ENCODE assay signal across 8 cellular contexts in genomic region chr3:32817195-32817560, GRCh38. TPM values are rescaled to one million over a fixed set of nuclear protein-coding genes. Genes with fewer than 3 reads are reported as not detected.
A peak's percentile ranks its signal among the peaks of the same experiment; 100 is the strongest.
DNase-seq lines count a peak whose midpoint lies in the region; ATAC-seq and TF ChIP-seq lines count a peak whose summit lies in the region.

No MANE protein-coding gene starts in this region.

- H2AFZ ChIP-seq in osteoblast (ENCODE audit: low read length): no peak overlapping the region

- intact Hi-C loops in Calu3 (cut with micrococcal nuclease; ENCODE audit: unreplicated experiment): no loop called here

- no peaks in the 10 kb centered on the region for H3K4me1 Mint-ChIP-seq in Calu3 (ENCODE audit: low read depth, unreplicated experiment)
- H3K4me1 Mint-ChIP-seq in endothelial cell (ENCODE audit: unreplicated experiment): peaks cover 52% of the 10 kb centered on the region

- H3K36me3 Mint-ChIP-seq in Calu3 (ENCODE audit: insufficient read depth, unreplicated experiment) (no peaks in the 10 kb centered on the region), endothelial cell (ENCODE audit: low read depth, unreplicated experiment) (peaks cover 21% of the 10 kb centered on the region)

- H3K27ac Mint-ChIP-seq in Calu3 (ENCODE audit: unreplicated experiment): no peak overlapping the region
- H3K27ac Mint-ChIP-seq in endothelial cell (ENCODE audit: unreplicated experiment): peak overlapping the region; percentile 45

- H3K9me3 Mint-ChIP-seq in Calu3 (ENCODE audit: low read depth, unreplicated experiment) (no peaks in the 10 kb centered on the region), endothelial cell (ENCODE audit: unreplicated experiment) (no peaks in the 10 kb centered on the region)

- TF ChIP-seq CTCF in Calu3 (IDR thresholded peaks at IDR 0.05; ENCODE audit: unreplicated experiment): no peak
- TF ChIP-seq CTCF in endothelial cell (IDR thresholded peaks at IDR 0.05; ENCODE audit: unreplicated experiment): no peak
- no peak for TF ChIP-seq CTCF in osteoblast (IDR thresholded peaks at IDR 0.05; ENCODE audit: extremely low read depth, low read depth, low read length)

- peaks cover 82% of the 10 kb centered on the region for H3K27me3 Mint-ChIP-seq in Calu3 (ENCODE audit: unreplicated experiment)
- peaks cover 21% of the 10 kb centered on the region for H3K27me3 Mint-ChIP-seq in endothelial cell (ENCODE audit: unreplicated experiment)

- H3K4me1 ChIP-seq in osteoblast (ENCODE audit: insufficient read depth, low read length): no peaks in the 10 kb centered on the region

- no peaks in the 10 kb centered on the region for H4K20me1 ChIP-seq in osteoblast (ENCODE audit: insufficient read depth, low read length)

- no TSS peak for BruUV-seq in Calu3 (replicated peaks; lab: Mats Ljungman, UMichigan)

- no peaks in the 10 kb centered on the region for H3K79me2 ChIP-seq in osteoblast (ENCODE audit: insufficient read depth, low read length)

- no peak overlapping the region for H3K27ac ChIP-seq in osteoblast (ENCODE audit: low read depth, low read length)

- no peaks in the 10 kb centered on the region for H3K36me3 ChIP-seq in osteoblast (ENCODE audit: insufficient read depth, low read length)

- H3K4me2 ChIP-seq in osteoblast (ENCODE audit: insufficient read depth, low read length): peak overlapping the region; percentile 48

- no peak for ATAC-seq in HG03159 (IDR thresholded peaks at IDR 0.05; ENCODE audit: unreplicated experiment)
- no peak for ATAC-seq in GM18519 (IDR thresholded peaks at IDR 0.05; ENCODE audit: low FRiP score, unreplicated experiment)

- no peak overlapping the region for H3K4me3 ChIP-seq in osteoblast (ENCODE audit: insufficient read depth, low read length)

- DNase-seq in Calu3: no peak
- peak; percentile 75 for DNase-seq in HuH-7 (ENCODE audit: low spot score)
- DNase-seq in endothelial cell (ENCODE audit: low spot score): peak; percentile 43
- DNase-seq in osteoblast (ENCODE audit: insufficient read length, low spot score, missing footprints): peak; percentile 85
- DNase-seq in OCI-M2 (lab: John Stamatoyannopoulos, UW; ENCODE audit: unreplicated experiment): no peak
- no peak for DNase-seq in NCI-H2081 (lab: John Stamatoyannopoulos, UW)

- H3K4me3 Mint-ChIP-seq in Calu3 (ENCODE audit: low read depth, unreplicated experiment) (peak overlapping the region; percentile 77), endothelial cell (ENCODE audit: unreplicated experiment) (peak overlapping the region; percentile 95)

- CTCF ChIA-PET in Calu3 (lab: Charles Lee): interaction anchor here (0.7 kb wide), 1 partner anchor 119 kb away, joined by 3 read pairs; no protein-coding TSS in a partner anchor

- H3K9me3 ChIP-seq in osteoblast (ENCODE audit: low read depth, low read length): peaks cover 8% of the 10 kb centered on the region

- H3K27me3 ChIP-seq in osteoblast (ENCODE audit: insufficient read depth, low read length): peaks cover 76% of the 10 kb centered on the region

RNA-seq across cellular contexts. Expression of gene TRIM71, which starts 0.6 kb away (rescaled TPM):
- not detected in 2 replicates for total RNA-seq in Calu3 (2022)
- total RNA-seq in endothelial cell (ENCODE audit: unreplicated experiment): 74.0 TPM
- not detected in 2 replicates for total RNA-seq in osteoblast

Comparison
In these comparisons a context has a peak if more than half of its experiments do, and no peak if none do; other contexts are left out.
1. DNase-seq: peak in HuH-7 (single experiment), endothelial cell (single experiment) and osteoblast (single experiment); none in Calu3 (single experiment), OCI-M2 (single experiment) and NCI-H2081 (0 of 2).
2. RNA of gene TRIM71, which starts 0.6 kb away (total RNA-seq): 74.0 TPM in endothelial cell (single experiment); not detected in Calu3 and not detected in osteoblast; every median in the first group is over 10 times any median in the second.